24 cellular contexts compared by ENCODE assay signal in the genomic region with DNA sequence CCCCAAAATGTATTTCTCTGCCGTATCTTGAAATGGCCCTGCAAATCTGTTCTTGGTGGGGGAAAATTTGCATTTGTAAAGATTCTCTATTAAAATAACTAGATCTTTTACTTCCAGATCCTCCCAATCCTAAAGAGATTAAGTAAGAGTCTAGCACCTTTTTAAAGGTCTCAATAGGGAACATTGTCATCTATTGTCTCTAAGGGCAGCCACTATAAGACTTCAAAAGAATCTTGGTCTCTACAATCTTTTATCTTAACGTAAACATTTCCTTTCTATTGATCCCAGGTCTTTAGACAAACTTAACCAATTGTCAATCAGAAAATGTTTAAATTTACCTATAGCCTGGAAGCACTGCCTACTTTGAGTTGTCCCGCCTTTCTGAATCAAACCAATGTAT.
"Had no signal": no experiment of that assay in that cellular context is flagged by ENCODE, and none has a peak within 500 bp of the region (broad histone marks: within the 10 kb centered on the region; RNA-seq: fewer than 3 reads in every experiment).

No MANE protein-coding gene starts in this region.

- H3K27me3 Mint-ChIP-seq: dendritic cell treated with granulocyte-macrophage colony-stimulating factor and Interleukin-4, amounts not matched to agents 40 ng/mL and 50 ng/mL, for 4 days; effector memory CD8-positive, alpha-beta T cell had no signal

- H3K36me3 ChIP-seq: colonic mucosa, esophagus muscularis mucosa, esophagus squamous epithelium, gastrocnemius medialis, gastroesophageal sphincter, heart left ventricle, heart right ventricle had no signal

- ATAC-seq: effector memory CD8-positive, alpha-beta T cell; esophagus mucosa; foreskin keratinocyte; gastrocnemius medialis; gastroesophageal sphincter; heart left ventricle; heart right ventricle had no signal

- H3K27me3 ChIP-seq: colonic mucosa, esophagus muscularis mucosa, esophagus squamous epithelium, foreskin keratinocyte, gastrocnemius medialis, gastroesophageal sphincter, heart left ventricle, heart right ventricle had no signal

- H3K4me3 Mint-ChIP-seq: dendritic cell treated with granulocyte-macrophage colony-stimulating factor and Interleukin-4, amounts not matched to agents 40 ng/mL and 50 ng/mL, for 4 days; effector memory CD8-positive, alpha-beta T cell had no signal

- DNase-seq: colonic mucosa; cortex of kidney; dermis blood vessel endothelial cell; dorsolateral prefrontal cortex; effector CD4-positive, alpha-beta T cell; effector CD8-positive, alpha-beta T cell; effector memory CD4-positive, alpha-beta T cell; effector memory CD8-positive, alpha-beta T cell; erythroblast; esophagus squamous epithelium; foreskin fibroblast; foreskin keratinocyte; foreskin melanocyte; gastrocnemius medialis; glutamatergic neuron; head of caudate nucleus; heart left ventricle; heart right ventricle had no signal

- H3K9me3 ChIP-seq: colonic mucosa, esophagus muscularis mucosa, esophagus squamous epithelium, gastrocnemius medialis, gastroesophageal sphincter, heart right ventricle had no signal

- H3K27ac ChIP-seq: colonic mucosa, coronary artery, dorsolateral prefrontal cortex, epithelial cell of prostate, esophagus muscularis mucosa, esophagus squamous epithelium, foreskin keratinocyte, gastrocnemius medialis, gastroesophageal sphincter, heart left ventricle, heart right ventricle had no signal

- H3K4me1 ChIP-seq: colonic mucosa, esophagus muscularis mucosa, esophagus squamous epithelium, foreskin keratinocyte, gastrocnemius medialis, gastroesophageal sphincter, heart left ventricle, heart right ventricle had no signal

- H3K27ac Mint-ChIP-seq: dendritic cell treated with granulocyte-macrophage colony-stimulating factor and Interleukin-4, amounts not matched to agents 40 ng/mL and 50 ng/mL, for 4 days; effector memory CD8-positive, alpha-beta T cell had no signal

- H3K4me3 ChIP-seq: colonic mucosa, coronary artery, dorsolateral prefrontal cortex, esophagus muscularis mucosa, esophagus squamous epithelium, gastrocnemius medialis, gastroesophageal sphincter, heart left ventricle, heart right ventricle had no signal
